In the genomic region with DNA sequence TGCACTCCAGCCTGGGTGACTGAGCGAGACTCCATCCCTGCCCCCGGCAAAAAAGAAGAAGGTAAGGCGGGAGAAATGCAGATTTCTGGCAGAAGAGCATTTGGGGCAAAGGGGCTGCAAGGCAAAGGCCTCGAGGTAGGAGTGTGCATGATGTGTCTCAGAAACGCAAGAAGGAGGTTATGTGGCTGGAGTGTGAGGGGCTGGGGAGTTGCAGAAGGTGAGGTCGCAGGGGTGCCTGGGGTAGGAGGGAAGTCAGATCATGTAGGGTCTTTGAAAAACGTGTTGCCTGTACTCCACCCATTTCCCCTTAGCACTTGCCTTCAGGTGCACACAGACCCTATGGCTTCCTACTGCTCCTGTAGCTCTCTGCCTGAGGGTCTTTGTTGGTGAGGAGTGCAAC, we compare ENCODE assay signal across 23 cellular contexts.
"Had no signal": no experiment of that assay in that cellular context is flagged by ENCODE, and none has a peak within 500 bp of the region (broad histone marks: within the 10 kb centered on the region; RNA-seq: fewer than 3 reads in every experiment).

No MANE protein-coding gene starts in this region.

- H3K27ac ChIP-seq: brain microvascular endothelial cell, SJSA1 had no signal

- H3K9me3 ChIP-seq: SJSA1, SK-N-SH had no signal

- H3K4me3 ChIP-seq: SJSA1 had no signal

- DNase-seq: activated CD4-positive, alpha-beta T cell treated with anti-CD3 and anti-CD28 coated beads, Interleukin-2, amount 10 ng/mL, durations not matched to agents 24 days and 14 days; activated CD4-positive, alpha-beta T cell treated with anti-CD3 and anti-CD28 coated beads, Interleukin-2, amount 50 U/mL, for 4 hours; activated CD8-positive, alpha-beta T cell treated with anti-CD3 and anti-CD28 coated beads for 36 hours; activated naive CD4-positive, alpha-beta T cell; activated naive CD4-positive, alpha-beta T cell treated with anti-CD3 and anti-CD28 coated beads, Interleukin-2, amount 50 U/mL, for 16 hours; activated naive CD8-positive, alpha-beta T cell treated with anti-CD3 and anti-CD28 coated beads for 36 hours; activated T-cell treated with anti-CD3 and anti-CD28 coated beads for 4 hours; activated T-cell treated with anti-CD3 and anti-CD28 coated beads, Interleukin-2, amount 50 U/mL, for 4 hours; amniotic stem cell; aorta; brain microvascular endothelial cell; Karpas-422; KBM-7; NCI-H1105; NCI-H1417 treated with DMSO at 0.1 percent for 48 hours; NCI-H187 treated with DMSO at 0.1 percent for 48 hours; NCI-H2081 treated with DMSO at 0.1 percent for 48 hours; NCI-H345; NCI-H524 treated with DMSO at 0.1 percent for 48 hours; SHP77; SK-N-SH had no signal

- H3K27me3 ChIP-seq: brain microvascular endothelial cell, SJSA1 had no signal

- H3K36me3 ChIP-seq: brain microvascular endothelial cell, SJSA1 had no signal

- ATAC-seq: activated CD8-positive, alpha-beta T cell treated with anti-CD3 and anti-CD28 coated beads for 36 hours; activated T-cell treated with anti-CD3 and anti-CD28 coated beads, Interleukin-2, amount 50 U/mL, for 4 hours; Panc1 had no signal

- H3K4me1 ChIP-seq: SJSA1 had no signal
